ENCODE assay signal across 17 cellular contexts in genomic region chr10:114472874-114473248, GRCh38.
DNase-seq lines count a peak whose midpoint lies in the region; ATAC-seq, FAIRE-seq and TF ChIP-seq lines count a peak whose summit lies in the region.
"Had no signal": no experiment of that assay in that cellular context is flagged by ENCODE, and none has a peak within 500 bp of the region (broad histone marks: within the 10 kb centered on the region; RNA-seq: fewer than 3 reads in every experiment).

No MANE protein-coding gene starts in this region.

- no peaks in the 10 kb centered on the region for H3K9me1 ChIP-seq in keratinocyte (ENCODE audit: control insufficient read depth, extremely low read depth, insufficient read depth, low read length)

- no TSS peak for BruUV-seq in mammary epithelial cell (replicated peaks; lab: Mats Ljungman, UMichigan)
- no TSS peak for BruUV-seq in A673 (replicated peaks; lab: Mats Ljungman, UMichigan)

- no peak overlapping the region for H3K4me2 ChIP-seq in mammary epithelial cell (ENCODE audit: insufficient read depth, low read depth, low read length)
- no peak overlapping the region for H3K4me2 ChIP-seq in keratinocyte (ENCODE audit: control insufficient read depth, extremely low read depth, insufficient read depth, low read depth, low read length)

- H3K4me3 ChIP-seq in breast epithelium: no peak overlapping the region
- no peak overlapping the region for H3K4me3 ChIP-seq in mammary epithelial cell (replicated peaks in 1 of 3; ENCODE audit: insufficient read depth in 1 of 3, low read depth in 2 of 3, low read length in 3 of 3)
- no peak overlapping the region for H3K4me3 ChIP-seq in keratinocyte (ENCODE audit: control insufficient read depth in 2 of 3, extremely low read depth in 1 of 3, insufficient read depth in 2 of 3, low read depth in 1 of 3, low read length in 3 of 3)
- no peak overlapping the region for H3K4me3 ChIP-seq in thyroid gland (replicated peaks in 1 of 3)
- no peak overlapping the region for H3K4me3 ChIP-seq in A673 (ENCODE audit: low read depth, low read length, poor library complexity, severe bottlenecking)
- H3K4me3 ChIP-seq: GM12878, prostate gland, suprapubic skin had no signal

- intact Hi-C loops in breast epithelium (cut with DNase I; ENCODE audit: low total_unique reads) (loop anchor here (10.0 kb wide), 1 partner anchor 72 kb away; no protein-coding TSS in a partner anchor), mammary epithelial cell (cut with micrococcal nuclease) (loop anchor here (5.0 kb wide), 1 partner anchor 654 kb away; no protein-coding TSS in a partner anchor), thyroid gland (cut with DNase I) (no loop called here), A673 (cut with micrococcal nuclease; ENCODE audit: unreplicated experiment) (loop anchor here (10.0 kb wide), 1 partner anchor 652 kb away; no protein-coding TSS in a partner anchor)

- POLR2A ChIA-PET in A673 (lab: Charles Lee; ENCODE audit: low non-redundant PET): no interaction called here

- H2AFZ ChIP-seq in mammary epithelial cell (ENCODE audit: low read depth, low read length) (no peak overlapping the region), keratinocyte (ENCODE audit: control insufficient read depth, low read length) (no peak overlapping the region)

- TF ChIP-seq POLR2A in breast epithelium (IDR thresholded peaks at IDR 0.05): no peak
- TF ChIP-seq POLR2A in thyroid gland (IDR thresholded peaks at IDR 0.05): no peak

- peak; percentile 44 for FAIRE-seq in keratinocyte (lab: Jason Lieb, UNC)
- FAIRE-seq: GM12878, TTC549 had no signal

- CTCF ChIA-PET in mammary epithelial cell (lab: Charles Lee; ENCODE audit: low non-redundant PET) (no interaction called here), A673 (lab: Charles Lee) (no interaction called here)

- H3K27me3 ChIP-seq in breast epithelium (no peaks in the 10 kb centered on the region), mammary epithelial cell (ENCODE audit: insufficient read depth, low read length) (no peaks in the 10 kb centered on the region), keratinocyte (ENCODE audit: control insufficient read depth, extremely low read depth, insufficient read depth, low read length) (no peaks in the 10 kb centered on the region), thyroid gland (no peaks in the 10 kb centered on the region), A673 (replicated peaks; ENCODE audit: insufficient read depth, low read depth, low read length, poor library complexity) (no peaks in the 10 kb centered on the region)
- H3K27me3 ChIP-seq: suprapubic skin had no signal

- H3K9ac ChIP-seq in mammary epithelial cell (ENCODE audit: insufficient read depth, low read length) (no peak overlapping the region), keratinocyte (ENCODE audit: control insufficient read depth, extremely low read depth, insufficient read depth, low read length) (no peak overlapping the region)

- ATAC-seq in HG02763 (IDR thresholded peaks at IDR 0.05; ENCODE audit: unreplicated experiment): no peak
- ATAC-seq: GM12878 had no signal

- H3K9me3 ChIP-seq in breast epithelium (no peaks in the 10 kb centered on the region), mammary epithelial cell (replicated peaks; ENCODE audit: insufficient read depth, low read length) (no peaks in the 10 kb centered on the region), keratinocyte (ENCODE audit: control insufficient read depth, low read depth, low read length) (no peaks in the 10 kb centered on the region), thyroid gland (no peaks in the 10 kb centered on the region), A673 (ENCODE audit: low read depth, low read length, poor library complexity, severe bottlenecking) (no peaks in the 10 kb centered on the region)
- H3K9me3 ChIP-seq: prostate gland, suprapubic skin had no signal

- WGBS in mammary epithelial cell (ENCODE audit: low coverage, missing lambda C conversion rate): 94% methylated on average over 4 of the region's 4 CpGs
- WGBS in thyroid gland, 2 donors: 79% methylated on average over 4 of the region's 4 CpGs

- TF ChIP-seq CTCF in breast epithelium (IDR thresholded peaks at IDR 0.05): no peak
- no peak for TF ChIP-seq CTCF in mammary epithelial cell (conservative IDR thresholded peaks at IDR 0.05 in 1 of 2, IDR thresholded peaks at IDR 0.05 in 1 of 2; ENCODE audit: extremely low read depth in 1 of 2, insufficient read depth in 1 of 2, low read depth in 1 of 2, low read length in 2 of 2)
- no peak for TF ChIP-seq CTCF in keratinocyte (optimal IDR thresholded peaks at IDR 0.05 in 1 of 3, IDR thresholded peaks at IDR 0.05 in 1 of 3, conservative IDR thresholded peaks at IDR 0.05 in 1 of 3; ENCODE audit: extremely low read depth in 1 of 3, insufficient read depth in 2 of 3, low read length in 3 of 3)
- no peak for TF ChIP-seq CTCF in thyroid gland (IDR thresholded peaks at IDR 0.05)
- TF ChIP-seq CTCF in A673 (conservative IDR thresholded peaks at IDR 0.05; ENCODE audit: low read depth, low read length): no peak

- H3K4me1 ChIP-seq in breast epithelium (no peaks in the 10 kb centered on the region), mammary epithelial cell (ENCODE audit: insufficient read depth, low read length) (no peaks in the 10 kb centered on the region), keratinocyte (ENCODE audit: control insufficient read depth, extremely low read depth, insufficient read depth, low read length) (no peaks in the 10 kb centered on the region), thyroid gland (peaks cover 44 to 53% of the 10 kb centered on the region in 2 donors), A673 (ENCODE audit: insufficient read depth, low read length, poor library complexity, severe bottlenecking) (no peaks in the 10 kb centered on the region)
- H3K4me1 ChIP-seq: prostate gland had no signal

- H3K27ac ChIP-seq in breast epithelium (peak overlapping the region; percentile 36 to 49), mammary epithelial cell (ENCODE audit: insufficient read depth, low read depth, low read length) (no peak overlapping the region), keratinocyte (ENCODE audit: control insufficient read depth, insufficient read depth, low read length) (no peak overlapping the region), thyroid gland (peak overlapping the region; percentile 45 to 100 (median 46)), A673 (ENCODE audit: low read depth, low read length, poor library complexity, severe bottlenecking) (no peak overlapping the region)
- H3K27ac ChIP-seq: HL-60, prostate gland, suprapubic skin had no signal

- dilution Hi-C loops in mammary epithelial cell (cut with HindIII; ENCODE audit: low sequenced_read_pairs) (no loop called here), keratinocyte (cut with MboI; ENCODE audit: extremely low pct_ligation_motif_present, low sequenced_read_pairs) (no loop called here)

- no peaks in the 10 kb centered on the region for H3K79me2 ChIP-seq in mammary epithelial cell (ENCODE audit: insufficient read depth, low read length)
- no peaks in the 10 kb centered on the region for H3K79me2 ChIP-seq in keratinocyte (ENCODE audit: control insufficient read depth, insufficient read depth, low read length)

- DNase-seq in breast epithelium (ENCODE audit: low spot score in 2 of 2) (no peak), mammary epithelial cell (no peak), NCI-H82 treated with DMSO at 0.1 percent for 48 hours (lab: John Stamatoyannopoulos, UW; ENCODE audit: unreplicated experiment) (peak; percentile 20), keratinocyte (ENCODE audit: low read depth, low spot score) (no peak), thyroid gland (no peak), A673 (ENCODE audit: low spot score) (no peak), NCI-H69 (lab: John Stamatoyannopoulos, UW) (no peak)
- DNase-seq: immature natural killer cell; NCI-H187 treated with DMSO at 0.1 percent for 48 hours; NK-92 treated with Interleukin-12 subunit alpha and Interleukin-12 subunit beta, amount 100 ng/mL, for 24 hours; SIG-M5 had no signal

- H4K20me1 ChIP-seq in mammary epithelial cell (ENCODE audit: insufficient read depth, low read length): no peaks in the 10 kb centered on the region
- no peaks in the 10 kb centered on the region for H4K20me1 ChIP-seq in keratinocyte (ENCODE audit: control insufficient read depth, extremely low read depth, insufficient read depth, low read length)

- H3K36me3 ChIP-seq in breast epithelium (no peaks in the 10 kb centered on the region), mammary epithelial cell (ENCODE audit: insufficient read depth, low read length) (no peaks in the 10 kb centered on the region), keratinocyte (ENCODE audit: control insufficient read depth in 2 of 2, extremely low read depth in 1 of 2, insufficient read depth in 2 of 2, low read length in 2 of 2) (peaks cover 0 to 3% of the 10 kb centered on the region in 2 experiments), thyroid gland (peaks cover under 1 to 9% of the 10 kb centered on the region in 2 donors), A673 (ENCODE audit: insufficient read depth, low read length, poor library complexity, severe bottlenecking) (no peaks in the 10 kb centered on the region)
- H3K36me3 ChIP-seq: prostate gland had no signal

- in situ Hi-C loops in mammary epithelial cell (cut with MboI; ENCODE audit: low sequenced_read_pairs in 2 of 2): loop anchor here in 1 of 2 donors (5.0 to 25.0 kb wide), 2 partner anchors 74 to 314 kb away; no protein-coding TSS in a partner anchor

Comparison
In these comparisons a context has a peak if more than half of its experiments do, and no peak if none do; other contexts are left out.
1. H3K27ac ChIP-seq: peak in breast epithelium (2 of 2) and thyroid gland (3 of 3); none in mammary epithelial cell (single experiment), keratinocyte (single experiment) and A673 (single experiment).